ENCODE assay signal across 1 cellular context in genomic region chr7:6639032-6639431, GRCh38.
TF ChIP-seq lines count a peak whose summit lies in the region.

No MANE protein-coding gene starts in this region.

TF ChIP-seq in GM23338, 12 proteins besides CTCF, POLR2A, EP300 and RAD21 (continued from another document):
- TF ChIP-seq ZNF462 (CRISPR knock-in tag; IDR thresholded peaks at IDR 0.05) (no peak), REST (IDR thresholded peaks at IDR 0.05; ENCODE audit: unreplicated experiment) (no peak), EZH2phosphoT487 (IDR thresholded peaks at IDR 0.05; ENCODE audit: unreplicated experiment) (no peak), EZH2 (IDR thresholded peaks at IDR 0.05; ENCODE audit: low read depth, unreplicated experiment) (no peak)
